Comparison of ENCODE assay signal across 1 cellular context in the genomic region with DNA sequence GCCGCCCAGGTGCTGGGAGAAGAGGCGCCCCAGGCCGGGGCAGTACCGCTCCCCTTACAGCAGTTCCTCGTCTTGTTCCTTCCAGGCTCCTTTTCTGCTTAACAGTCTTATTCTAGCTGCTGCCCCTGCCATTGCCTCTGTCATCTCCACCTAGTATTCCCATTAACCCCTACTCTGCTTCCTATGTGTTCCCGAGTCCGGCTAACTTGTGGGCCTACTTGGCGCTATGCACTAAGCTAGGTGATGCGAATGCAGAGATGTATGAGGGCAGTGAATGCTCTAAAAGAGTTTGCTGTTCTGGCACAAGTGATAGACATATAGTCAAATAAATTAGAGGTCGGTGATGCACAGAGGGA.
TF ChIP-seq lines count a peak whose summit lies in the region.

No MANE protein-coding gene starts in this region.

TF ChIP-seq in HepG2, 621 proteins besides CTCF, POLR2A, EP300 and RAD21 (continued from another document):
- TF ChIP-seq, protein P1, sequence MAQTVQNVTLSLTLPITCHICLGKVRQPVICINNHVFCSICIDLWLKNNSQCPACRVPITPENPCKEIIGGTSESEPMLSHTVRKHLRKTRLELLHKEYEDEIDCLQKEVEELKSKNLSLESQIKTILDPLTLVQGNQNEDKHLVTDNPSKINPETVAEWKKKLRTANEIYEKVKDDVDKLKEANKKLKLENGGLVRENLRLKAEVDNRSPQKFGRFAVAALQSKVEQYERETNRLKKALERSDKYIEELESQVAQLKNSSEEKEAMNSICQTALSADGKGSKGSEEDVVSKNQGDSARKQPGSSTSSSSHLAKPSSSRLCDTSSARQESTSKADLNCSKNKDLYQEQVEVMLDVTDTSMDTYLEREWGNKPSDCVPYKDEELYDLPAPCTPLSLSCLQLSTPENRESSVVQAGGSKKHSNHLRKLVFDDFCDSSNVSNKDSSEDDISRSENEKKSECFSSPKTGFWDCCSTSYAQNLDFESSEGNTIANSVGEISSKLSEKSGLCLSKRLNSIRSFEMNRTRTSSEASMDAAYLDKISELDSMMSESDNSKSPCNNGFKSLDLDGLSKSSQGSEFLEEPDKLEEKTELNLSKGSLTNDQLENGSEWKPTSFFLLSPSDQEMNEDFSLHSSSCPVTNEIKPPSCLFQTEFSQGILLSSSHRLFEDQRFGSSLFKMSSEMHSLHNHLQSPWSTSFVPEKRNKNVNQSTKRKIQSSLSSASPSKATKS (CRISPR knock-in tag; IDR thresholded peaks at IDR 0.05), result no peak
- TF ChIP-seq NR2C2 (CRISPR knock-in tag; IDR thresholded peaks at IDR 0.05; ENCODE audit: borderline replicate concordance) (no peak), SMAD9 (CRISPR knock-in tag; IDR thresholded peaks at IDR 0.05) (no peak)
